Comparison of ENCODE assay signal across 24 cellular contexts in genomic region chr10:82882722-82883121, GRCh38.
A peak's percentile ranks its signal among the peaks of the same experiment; 100 is the strongest.
DNase-seq lines count a peak whose midpoint lies in the region; ATAC-seq, FAIRE-seq and TF ChIP-seq lines count a peak whose summit lies in the region.
"Had no signal": no experiment of that assay in that cellular context is flagged by ENCODE, and none has a peak within 500 bp of the region (broad histone marks: within the 10 kb centered on the region; RNA-seq: fewer than 3 reads in every experiment).

No MANE protein-coding gene starts in this region.

- H3K4me1 ChIP-seq in RWPE2 (ENCODE audit: insufficient read depth, poor library complexity, severe bottlenecking): no peaks in the 10 kb centered on the region
- H3K4me1 ChIP-seq: BLaER1 had no signal

- DNase-seq in RWPE2 (ENCODE audit: low spot score) (no peak), bronchial epithelial cell (ENCODE audit: low read depth) (peak; percentile 0), kidney tubule cell (ENCODE audit: low spot score) (peak; percentile 71), NCI-H446 treated with DMSO at 0.1 percent for 48 hours (lab: John Stamatoyannopoulos, UW) (no peak), GM13976 (ENCODE audit: low spot score) (no peak)
- DNase-seq: 8988T; ACHN; BE2C; C1 segment of cervical spinal cord; CD4-positive, alpha-beta memory T cell; CD4-positive, CD25-positive, alpha-beta regulatory T cell; CD8-positive, alpha-beta memory T cell; COR-L47; DMS 273 treated with DMSO at 0.1 percent for 48 hours; DMS153; DMS53; DMS79; DND-41; EL; GF-D8 had no signal

- in situ Hi-C loops in GM13976 (cut with MboI; ENCODE audit: low sequenced_read_pairs, unreplicated experiment): no loop called here

- peak; percentile 67; the same call in 2 of the 3 replicates for ATAC-seq in RWPE2 (ENCODE audit: low read depth)

- H3K4me3 ChIP-seq in RWPE2 (ENCODE audit: severe bottlenecking) (no peak overlapping the region), bronchial epithelial cell (ENCODE audit: low read depth, low read length) (no peak overlapping the region)
- H3K4me3 ChIP-seq: BLaER1 had no signal

- TF ChIP-seq CTCF in RWPE2 (IDR thresholded peaks at IDR 0.05; ENCODE audit: poor library complexity, severe bottlenecking): no peak
- no peak for TF ChIP-seq CTCF in bronchial epithelial cell (IDR thresholded peaks at IDR 0.05; ENCODE audit: insufficient read depth, low read length, severe bottlenecking)
- no peak for TF ChIP-seq CTCF in GM13976 (IDR thresholded peaks at IDR 0.05; ENCODE audit: borderline replicate concordance, control extremely low read depth, extremely low read depth, insufficient read depth, missing control alignments)

- no peaks in the 10 kb centered on the region for H3K9me3 ChIP-seq in RWPE2 (ENCODE audit: severe bottlenecking)
- H3K9me3 ChIP-seq: BE2C, BLaER1 had no signal

- H3K36me3 ChIP-seq in RWPE2 (ENCODE audit: low read depth) (no peaks in the 10 kb centered on the region), bronchial epithelial cell (ENCODE audit: control insufficient read depth, insufficient read depth, low read length) (no peaks in the 10 kb centered on the region)
- H3K36me3 ChIP-seq: BE2C, BLaER1 had no signal

- H3K27ac ChIP-seq in RWPE2 (ENCODE audit: poor library complexity, severe bottlenecking): no peak overlapping the region
- H3K27ac ChIP-seq: BLaER1 had no signal

- H3K27me3 ChIP-seq in RWPE2 (ENCODE audit: insufficient read depth, poor library complexity, severe bottlenecking): no peaks in the 10 kb centered on the region
- no peaks in the 10 kb centered on the region for H3K27me3 ChIP-seq in bronchial epithelial cell (ENCODE audit: control insufficient read depth, insufficient read depth, low read length)
- H3K27me3 ChIP-seq: BE2C, BLaER1 had no signal

- FAIRE-seq in bronchial epithelial cell (lab: Jason Lieb, UNC): no peak
- FAIRE-seq: A204.1, GM12891, GM18507 had no signal

Comparison
In these comparisons a context has a peak if more than half of its experiments do, and no peak if none do; other contexts are left out.
1. DNase-seq: peak in bronchial epithelial cell (single experiment) and kidney tubule cell (single experiment); none in RWPE2 (single experiment), NCI-H446 treated with DMSO at 0.1 percent for 48 hours (single experiment) and GM13976 (single experiment).